ENCODE assay signal across 34 cellular contexts in the genomic region with DNA sequence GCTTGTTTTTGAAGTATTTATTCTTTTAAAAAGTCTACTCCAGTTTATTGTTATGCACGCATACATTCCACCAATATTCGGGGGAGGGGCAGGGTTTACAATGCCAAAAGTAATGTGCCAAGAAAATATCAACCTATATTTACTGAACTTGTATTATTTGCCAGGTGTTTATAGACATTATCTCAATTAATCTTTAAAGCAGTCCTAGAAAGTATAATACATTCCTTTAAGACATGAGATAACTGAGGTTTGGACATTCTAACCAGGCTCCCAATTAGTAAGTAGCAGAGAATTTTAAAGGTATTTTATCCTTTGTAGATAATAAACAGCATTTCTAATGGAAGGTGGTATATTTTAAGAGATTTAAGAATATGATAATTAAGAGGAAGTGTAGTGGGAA.
"Had no signal": no experiment of that assay in that cellular context is flagged by ENCODE, and none has a peak within 500 bp of the region (broad histone marks: within the 10 kb centered on the region; RNA-seq: fewer than 3 reads in every experiment).

No MANE protein-coding gene starts in this region.

- H3K36me3 Mint-ChIP-seq: T-cell had no signal

- H3K4me3 ChIP-seq: PC-9, SJCRH30, SK-N-MC had no signal

- H3K27ac ChIP-seq: PC-9, RWPE1, SJCRH30, SK-N-MC had no signal

- H3K36me3 ChIP-seq: SJCRH30 had no signal

- H3K27ac Mint-ChIP-seq: T-cell had no signal

- H3K4me3 Mint-ChIP-seq: T-cell had no signal

- ATAC-seq: Panc1, SK-N-SH treated with all-trans-retinoic acid at 6 μM for 48 hours, T-cell had no signal

- H3K27me3 Mint-ChIP-seq: T-cell had no signal

- FAIRE-seq: RCC 7860 had no signal

- H3K27me3 ChIP-seq: SJCRH30 had no signal

- H3K4me2 ChIP-seq: PC-9 had no signal

- H2AFZ ChIP-seq: PC-9 had no signal

- DNase-seq: Kasumi-1, KG1, MM.1S, NCI-H1048, NCI-H1092 treated with DMSO at 0.1 percent for 48 hours, NCI-H1105 treated with DMSO at 0.1 percent for 48 hours, NCI-H1417, NCI-H1436, NCI-H146, NCI-H1694, NCI-H187, NCI-H1930, NCI-H2029 treated with DMSO at 0.1 percent for 48 hours, NCI-H2081 treated with DMSO at 0.1 percent for 48 hours, NCI-H2107, NCI-H2171, NCI-H226, NCI-H446 treated with DMSO at 0.1 percent for 48 hours, NCI-H510A, NCI-H524, NCI-H526, NCI-H69, NCI-H748 treated with DMSO at 0.1 percent for 48 hours, NCI-H82, PC-9, Right ventricle myocardium superior, SHP77 treated with DMSO at 0.1 percent for 48 hours, SJCRH30, T-cell had no signal

- H3K4me1 Mint-ChIP-seq: T-cell had no signal
